18 cellular contexts compared by ENCODE assay signal in genomic region chr1:224734261-224734935, GRCh38.
DNase-seq lines count a peak whose midpoint lies in the region; ATAC-seq and TF ChIP-seq lines count a peak whose summit lies in the region.
"Had no signal": no experiment of that assay in that cellular context is flagged by ENCODE, and none has a peak within 500 bp of the region (broad histone marks: within the 10 kb centered on the region; RNA-seq: fewer than 3 reads in every experiment).

No MANE protein-coding gene starts in this region.

- H4K20me1 ChIP-seq in mammary epithelial cell (ENCODE audit: insufficient read depth, low read length): no peaks in the 10 kb centered on the region

- H3K27me3 ChIP-seq in breast epithelium: no peaks in the 10 kb centered on the region
- no peaks in the 10 kb centered on the region for H3K27me3 ChIP-seq in mammary epithelial cell (ENCODE audit: insufficient read depth, low read length)
- no peaks in the 10 kb centered on the region for H3K27me3 ChIP-seq in heart right ventricle
- no peaks in the 10 kb centered on the region for H3K27me3 ChIP-seq in ovary
- H3K27me3 ChIP-seq: spleen had no signal

- in situ Hi-C loops in mammary epithelial cell (cut with MboI; ENCODE audit: low sequenced_read_pairs in 2 of 2): no loop called here

- H3K27ac ChIP-seq in breast epithelium: peak overlapping the region; percentile 82 to 86
- H3K27ac ChIP-seq in mammary epithelial cell (ENCODE audit: insufficient read depth, low read depth, low read length): no peak overlapping the region
- H3K27ac ChIP-seq in heart right ventricle: no peak overlapping the region
- H3K27ac ChIP-seq in ovary: no peak overlapping the region

- intact Hi-C loops in breast epithelium (cut with DNase I; ENCODE audit: low total_unique reads): no loop called here
- intact Hi-C loops in mammary epithelial cell (cut with micrococcal nuclease): no loop called here
- intact Hi-C loops in heart right ventricle (cut with DNase I): no loop called here
- intact Hi-C loops in ovary (cut with DNase I): no loop called here

- CTCF ChIA-PET in mammary epithelial cell (lab: Charles Lee; ENCODE audit: low non-redundant PET): no interaction called here

- 100% methylated on average over 13 of the region's 13 CpGs for WGBS in mammary epithelial cell (ENCODE audit: low coverage, missing lambda C conversion rate)
- WGBS in heart right ventricle, 2 donors: 93 to 97% methylated on average over 13 of the region's 13 CpGs
- 96 to 97% (median 97%) methylated on average over 13 of the region's 13 CpGs for WGBS in ovary, 3 donors

- ATAC-seq in T-helper 17 cell (no peak), heart right ventricle (no peak)

- TF ChIP-seq POLR2A in breast epithelium (IDR thresholded peaks at IDR 0.05): no peak
- TF ChIP-seq POLR2A in ovary (IDR thresholded peaks at IDR 0.05): no peak

- H3K27me3 Mint-ChIP-seq in T-helper 17 cell: peaks cover 4% of the 10 kb centered on the region

- no TSS peak for BruUV-seq in mammary epithelial cell (replicated peaks; lab: Mats Ljungman, UMichigan)

- H3K9me3 ChIP-seq in breast epithelium (no peaks in the 10 kb centered on the region), mammary epithelial cell (replicated peaks; ENCODE audit: insufficient read depth, low read length) (no peaks in the 10 kb centered on the region), T-helper 17 cell (ENCODE audit: control insufficient read depth, low read length, poor library complexity, severe bottlenecking) (no peaks in the 10 kb centered on the region), heart right ventricle (no peaks in the 10 kb centered on the region), ovary (no peaks in the 10 kb centered on the region)
- H3K9me3 ChIP-seq: spleen had no signal

- H3K79me2 ChIP-seq in mammary epithelial cell (ENCODE audit: insufficient read depth, low read length): no peaks in the 10 kb centered on the region

- no peaks in the 10 kb centered on the region for H3K36me3 Mint-ChIP-seq in T-helper 17 cell (ENCODE audit: low read depth)
- H3K36me3 Mint-ChIP-seq: IgD-negative memory B cell, immature natural killer cell had no signal

- H3K4me1 ChIP-seq in breast epithelium: no peaks in the 10 kb centered on the region
- peaks cover 17% of the 10 kb centered on the region for H3K4me1 ChIP-seq in mammary epithelial cell (ENCODE audit: insufficient read depth, low read length)
- H3K4me1 ChIP-seq in heart right ventricle: peaks cover 4 to 41% (median 26%) of the 10 kb centered on the region in 9 donors
- H3K4me1 ChIP-seq in ovary (ENCODE audit: insufficient read depth): no peaks in the 10 kb centered on the region

- peaks cover 8% of the 10 kb centered on the region for H3K4me1 Mint-ChIP-seq in T-helper 17 cell

- H3K4me3 ChIP-seq in breast epithelium (no peak overlapping the region), mammary epithelial cell (replicated peaks in 1 of 3; ENCODE audit: insufficient read depth in 1 of 3, low read depth in 2 of 3, low read length in 3 of 3) (no peak overlapping the region), heart right ventricle (no peak overlapping the region), ovary (no peak overlapping the region)
- H3K4me3 ChIP-seq: spleen had no signal

- dilution Hi-C loops in mammary epithelial cell (cut with HindIII; ENCODE audit: low sequenced_read_pairs): no loop called here

- peak overlapping the region; percentile 61 for H3K27ac Mint-ChIP-seq in T-helper 17 cell
- H3K27ac Mint-ChIP-seq: activated CD4-positive, alpha-beta T cell treated with anti-CD3 and anti-CD28 coated beads, Interleukin-2, amount 10 ng/mL, durations not matched to agents 7 days and 5 days; activated T-helper 1 cell treated with anti-CD3 and anti-CD28 coated beads, Interleukin-12 subunit alpha, Interleukin-12 subunit beta, Interleukin-2, Interleukin-4 antibody, amounts not matched to agents 30 ng/mL and 10 ng/mL and 1 ng/mL, durations not matched to agents 14 hours and 24 hours and 36 hours; IgD-negative memory B cell; T-helper 2 cell treated with Interferon-gamma antibody and Interleukin-4, amounts not matched to agents 5 μg/mL and 100 μg/mL, for 36 hours had no signal

- no peak overlapping the region for H2AFZ ChIP-seq in mammary epithelial cell (ENCODE audit: low read depth, low read length)

- no peak for TF ChIP-seq CTCF in breast epithelium (IDR thresholded peaks at IDR 0.05)
- peak in 1 of 2 donors; percentile 10 for TF ChIP-seq CTCF in mammary epithelial cell (conservative IDR thresholded peaks at IDR 0.05 in 1 of 2, IDR thresholded peaks at IDR 0.05 in 1 of 2; ENCODE audit: extremely low read depth in 1 of 2, insufficient read depth in 1 of 2, low read depth in 1 of 2, low read length in 2 of 2)
- no peak for TF ChIP-seq CTCF in heart right ventricle (IDR thresholded peaks at IDR 0.05)
- TF ChIP-seq CTCF in ovary (IDR thresholded peaks at IDR 0.05): no peak

- no peak for DNase-seq in breast epithelium (ENCODE audit: low spot score in 2 of 2)
- no peak for DNase-seq in mammary epithelial cell
- no peak for DNase-seq in T-helper 17 cell
- DNase-seq in iPS DF 4.7 (ENCODE audit: extremely low read depth, low spot score): peak; percentile 19
- DNase-seq in heart right ventricle: no peak
- DNase-seq in ovary: no peak
- no peak for DNase-seq in NCI-H2171 (lab: John Stamatoyannopoulos, UW)
- no peak for DNase-seq in NCI-H345 (lab: John Stamatoyannopoulos, UW)
- DNase-seq: amniotic stem cell, dermis blood vessel endothelial cell, immature natural killer cell, NCI-H1417, NCI-H510A treated with DMSO at 0.1 percent for 48 hours, spleen had no signal

- H3K36me3 ChIP-seq in breast epithelium: no peaks in the 10 kb centered on the region
- no peaks in the 10 kb centered on the region for H3K36me3 ChIP-seq in mammary epithelial cell (ENCODE audit: insufficient read depth, low read length)
- no peaks in the 10 kb centered on the region for H3K36me3 ChIP-seq in heart right ventricle
- no peaks in the 10 kb centered on the region for H3K36me3 ChIP-seq in ovary
- H3K36me3 ChIP-seq: spleen had no signal

- no peak overlapping the region for H3K9ac ChIP-seq in mammary epithelial cell (ENCODE audit: insufficient read depth, low read length)

- H3K4me2 ChIP-seq in mammary epithelial cell (ENCODE audit: insufficient read depth, low read depth, low read length): no peak overlapping the region

- H3K4me3 Mint-ChIP-seq in T-helper 17 cell: no peak overlapping the region
- H3K4me3 Mint-ChIP-seq: activated CD4-positive, alpha-beta T cell treated with anti-CD3 and anti-CD28 coated beads, Interleukin-2, amount 10 ng/mL, durations not matched to agents 7 days and 5 days; activated T-helper 1 cell treated with anti-CD3 and anti-CD28 coated beads, Interleukin-12 subunit alpha, Interleukin-12 subunit beta, Interleukin-2, Interleukin-4 antibody, amounts not matched to agents 30 ng/mL and 10 ng/mL and 1 ng/mL, durations not matched to agents 14 hours and 24 hours and 36 hours had no signal

- no peak for TF ChIP-seq EP300 in ovary (IDR thresholded peaks at IDR 0.05)

Comparison
In these comparisons a context has a peak if more than half of its experiments do, and no peak if none do; other contexts are left out.
1. H3K27ac ChIP-seq: peak in breast epithelium (2 of 2); none in mammary epithelial cell (single experiment), heart right ventricle (0 of 10) and ovary (0 of 2).